9 cellular contexts compared by ENCODE assay signal in genomic region chr19:35744688-35745327, GRCh38. TPM values are rescaled to one million over a fixed set of nuclear protein-coding genes. Genes with fewer than 3 reads are reported as not detected.
DNase-seq lines count a peak whose midpoint lies in the region; TF ChIP-seq lines count a peak whose summit lies in the region.
"Had no signal": no experiment of that assay in that cellular context is flagged by ENCODE, and none has a peak within 500 bp of the region (broad histone marks: within the 10 kb centered on the region; RNA-seq: fewer than 3 reads in every experiment).

No MANE protein-coding gene starts in this region.

- H3K4me3 Mint-ChIP-seq in activated T-cell treated with anti-CD3 and anti-CD28 coated beads, Interleukin-2, amount 50 U/mL, for 24 hours, result peak overlapping the region; percentile 99

- H4K20me1 ChIP-seq in BLaER1 treated with 17β-estradiol and CSF1 and Interleukin-3, amounts not matched to agents 10 nM and 100 nM, result peaks cover 0 to 6% (median 4%) of the 10 kb centered on the region in 11 experiments; a peak in 16 of 22 replicates
- no peaks in the 10 kb centered on the region for H4K20me1 ChIP-seq in PC-9 (ENCODE audit: insufficient read depth)

- H3K9me3 ChIP-seq in BLaER1 treated with 17β-estradiol and CSF1 and Interleukin-3, amounts not matched to agents 10 nM and 100 nM (replicated peaks in 1 of 11), result peaks cover 0 to 6% (median 0%) of the 10 kb centered on the region in 11 experiments; a peak in 2 of 22 replicates
- H3K9me3 ChIP-seq in PC-9 (ENCODE audit: insufficient read depth, low read depth), result no peaks in the 10 kb centered on the region
- H3K9me3 ChIP-seq in mucosa of stomach (ENCODE audit: control insufficient read depth, low read length), result no peaks in the 10 kb centered on the region

- no peaks in the 10 kb centered on the region for H3K27me3 ChIP-seq in BLaER1 treated with 17β-estradiol and CSF1 and Interleukin-3, amounts not matched to agents 10 nM and 100 nM
- H3K27me3 ChIP-seq in PC-9 (ENCODE audit: insufficient read depth, low read depth), result no peaks in the 10 kb centered on the region
- no peaks in the 10 kb centered on the region for H3K27me3 ChIP-seq in mucosa of stomach (ENCODE audit: control insufficient read depth, insufficient read depth, low read length)

- H3K4me3 ChIP-seq in BLaER1 treated with 17β-estradiol and CSF1 and Interleukin-3, amounts not matched to agents 10 nM and 100 nM, result peak overlapping the region; percentile 74 to 98 (median 88)
- H3K4me3 ChIP-seq in PC-9 (peak overlapping the region; percentile 97), mucosa of stomach (ENCODE audit: low read length) (peak overlapping the region; percentile 26)

- TF ChIP-seq CTCF in GM20000 (IDR thresholded peaks at IDR 0.05; ENCODE audit: extremely low read depth, missing control alignments) (no peak), PC-9 (conservative IDR thresholded peaks at IDR 0.05) (peak; percentile 42; the same call in 1 of the 2 replicates)

- POLR2A ChIA-PET in PC-9 (lab: Charles Lee; ENCODE audit: unreplicated experiment), result interaction anchor here (0.5 to 0.7 kb wide), 4 partner anchors 156 to 425 kb away, joined by 3 to 27 read pairs (median 4); partner anchors contain the start of gene NFKBID

- peak overlapping the region; percentile 85 to 97 (median 93) for H3K9ac ChIP-seq in BLaER1 treated with 17β-estradiol and CSF1 and Interleukin-3, amounts not matched to agents 10 nM and 100 nM
- H3K9ac ChIP-seq in mucosa of stomach (ENCODE audit: low read length), result peak overlapping the region; percentile 96

- H3K9me2 ChIP-seq in PC-9 (ENCODE audit: insufficient read depth), result no peaks in the 10 kb centered on the region

- intact Hi-C loops in PC-9 (cut with micrococcal nuclease; ENCODE audit: unreplicated experiment), result loop anchor here (2.0 to 10.0 kb wide), 3 partner anchors 28 to 250 kb away; partner anchors contain the start of genes HCST, NFKBID, SDHAF1 and TYROBP

- DNase-seq in GM20000 (ENCODE audit: low spot score), result peak; percentile 79
- peak; percentile 49 for DNase-seq in KG1 (lab: John Stamatoyannopoulos, UW)
- DNase-seq in PC-9, result peak; percentile 88 to 93
- peak; percentile 93 for DNase-seq in activated T-cell treated with anti-CD3 and anti-CD28 coated beads, Interleukin-2, amount 50 U/mL, for 24 hours
- peak; percentile 95 to 96 for DNase-seq in erythroblast (lab: John Stamatoyannopoulos, UW)
- peak; percentile 94 for DNase-seq in stimulated activated CD8-positive, alpha-beta memory T cell treated with anti-CD3 and anti-CD28 coated beads, Interleukin-4, amount 100 ng/mL, for 48 hours

- BruUV-seq in PC-9 (replicated peaks; lab: Mats Ljungman, UMichigan), result TSS peak; percentile 71

- peak overlapping the region; percentile 90 to 98 (median 95) for H3K27ac ChIP-seq in BLaER1 treated with 17β-estradiol and CSF1 and Interleukin-3, amounts not matched to agents 10 nM and 100 nM
- H3K27ac ChIP-seq in PC-9, result peak overlapping the region; percentile 95

- H3K27ac Mint-ChIP-seq in activated T-cell treated with anti-CD3 and anti-CD28 coated beads, Interleukin-2, amount 50 U/mL, for 24 hours, result peak overlapping the region; percentile 100

- CTCF ChIA-PET in PC-9 (lab: Charles Lee), result no interaction called here

- H3K9me3 Mint-ChIP-seq in activated T-cell treated with anti-CD3 and anti-CD28 coated beads, Interleukin-2, amount 50 U/mL, for 24 hours, result no peaks in the 10 kb centered on the region

- peak overlapping the region; percentile 95 for H2AFZ ChIP-seq in PC-9

- peaks cover 60 to 78% (median 71%) of the 10 kb centered on the region in 10 experiments for H3K4me1 ChIP-seq in BLaER1 treated with 17β-estradiol and CSF1 and Interleukin-3, amounts not matched to agents 10 nM and 100 nM
- H3K4me1 ChIP-seq in PC-9 (replicated peaks; ENCODE audit: insufficient read depth) (peaks cover 31% of the 10 kb centered on the region), mucosa of stomach (ENCODE audit: control insufficient read depth, insufficient read depth, low read length) (peaks cover 36% of the 10 kb centered on the region)

- H3F3A ChIP-seq in PC-9 (ENCODE audit: insufficient read depth, low read depth), result peaks cover 18% of the 10 kb centered on the region

- peaks cover 66% of the 10 kb centered on the region for H3K4me1 Mint-ChIP-seq in activated T-cell treated with anti-CD3 and anti-CD28 coated beads, Interleukin-2, amount 50 U/mL, for 24 hours (ENCODE audit: low read depth)

- H3K36me3 Mint-ChIP-seq in activated T-cell treated with anti-CD3 and anti-CD28 coated beads, Interleukin-2, amount 50 U/mL, for 24 hours (ENCODE audit: low read depth), result peaks cover 62% of the 10 kb centered on the region

- peak overlapping the region; percentile 90 to 100 (median 98) for H3K4me2 ChIP-seq in BLaER1 treated with 17β-estradiol and CSF1 and Interleukin-3, amounts not matched to agents 10 nM and 100 nM
- H3K4me2 ChIP-seq in PC-9, result peak overlapping the region; percentile 94

- TF ChIP-seq POLR2A in erythroblast (IDR thresholded peaks at IDR 0.05; ENCODE audit: low read length), result peak; percentile 95

- H3K36me3 ChIP-seq in BLaER1 treated with 17β-estradiol and CSF1 and Interleukin-3, amounts not matched to agents 10 nM and 100 nM, result peaks cover 0 to 14% (median 3%) of the 10 kb centered on the region in 11 experiments; a peak in 7 of 22 replicates
- H3K36me3 ChIP-seq in PC-9 (ENCODE audit: low read depth), result no peaks in the 10 kb centered on the region
- H3K36me3 ChIP-seq in mucosa of stomach (ENCODE audit: control insufficient read depth, insufficient read depth, low read length), result no peaks in the 10 kb centered on the region

- H3K79me2 ChIP-seq in PC-9 (ENCODE audit: low read depth), result peaks cover 28% of the 10 kb centered on the region

- no peaks in the 10 kb centered on the region for H3K27me3 Mint-ChIP-seq in activated T-cell treated with anti-CD3 and anti-CD28 coated beads, Interleukin-2, amount 50 U/mL, for 24 hours

RNA-seq across cellular contexts. Expression of gene U2AF1L4, which starts 0.4 kb away (rescaled TPM):
- 13.9 and 14.3 TPM in 2 replicates for total RNA-seq in PC-9 (2021)

RNA-seq across cellular contexts. Expression of gene PSENEN, which starts 0.6 kb away (rescaled TPM):
- total RNA-seq in PC-9 (2021), result 106 and 130 TPM in 2 replicates

RNA-seq across cellular contexts. Expression of gene IGFLR1, which starts 2.6 kb away (rescaled TPM):
- 8.6 and 9.7 TPM in 2 replicates for total RNA-seq in PC-9 (2021)

RNA-seq across cellular contexts. Expression of gene LIN37, which starts 3.6 kb away (rescaled TPM):
- 9.4 and 17.0 TPM in 2 replicates for total RNA-seq in PC-9 (2021)

RNA-seq across cellular contexts. Expression of gene HSPB6, which starts 12.0 kb away (rescaled TPM):
- 2.5 and 2.7 TPM in 2 replicates for total RNA-seq in PC-9 (2021)
- total RNA-seq: T-helper 2 cell treated with Interferon-gamma antibody and Interleukin-4, amounts not matched to agents 100 ng/mL and 5 ng/mL, for 36 hours had no signal

Comparison
In these comparisons a context has a peak if more than half of its experiments do, and no peak if none do; other contexts are left out.
1. Peak in every context shown above with its lines: DNase-seq, H3K4me3 ChIP-seq and H3K27ac ChIP-seq.
2. H3K4me3 ChIP-seq: peak in every context shown above with its lines; median percentile 97 in PC-9; 88 in BLaER1 treated with 17β-estradiol and CSF1 and Interleukin-3, amounts not matched to agents 10 nM and 100 nM; 26 in mucosa of stomach.